8 cellular contexts compared by ENCODE assay signal in the genomic region with DNA sequence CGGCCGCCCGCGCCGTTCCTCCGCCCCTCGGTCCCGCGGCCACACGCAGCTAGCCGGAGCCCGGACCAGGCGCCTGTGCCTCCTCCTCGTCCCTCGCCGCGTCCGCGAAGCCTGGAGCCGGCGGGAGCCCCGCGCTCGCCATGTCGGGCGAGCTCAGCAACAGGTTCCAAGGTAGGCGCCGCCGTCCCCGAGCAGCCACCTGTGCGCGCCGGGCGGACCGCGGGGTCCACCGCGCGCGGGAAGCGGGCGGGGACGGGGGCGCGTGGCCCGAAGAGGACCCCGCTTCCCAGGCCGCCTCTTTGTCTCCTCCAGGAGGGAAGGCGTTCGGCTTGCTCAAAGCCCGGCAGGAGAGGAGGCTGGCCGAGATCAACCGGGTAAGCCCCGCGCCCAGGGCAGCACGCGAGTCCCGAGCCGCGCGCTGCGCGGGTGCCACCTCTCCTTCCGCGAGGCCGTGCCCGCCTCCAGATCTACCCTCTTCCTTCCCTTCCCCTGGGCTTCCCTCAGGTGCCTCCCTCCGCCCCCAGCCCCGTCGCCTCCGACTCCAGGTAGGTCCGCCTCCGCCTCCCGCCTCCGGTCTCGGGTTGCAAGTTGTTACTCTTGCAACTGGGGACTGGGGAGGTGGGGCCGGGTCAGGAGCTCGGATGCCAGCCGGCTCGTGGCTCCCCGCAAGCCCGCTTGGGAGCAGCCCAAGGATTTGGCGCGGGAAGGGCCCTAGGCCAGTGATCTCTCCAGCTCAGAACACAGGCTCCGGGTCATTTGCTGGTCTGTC. TPM values are rescaled to one million over a fixed set of nuclear protein-coding genes. Genes with fewer than 3 reads are reported as not detected.
DNase-seq lines count a peak whose midpoint lies in the region; ATAC-seq and TF ChIP-seq lines count a peak whose summit lies in the region.

TSS of gene AIF1L (plus strand) at position 42 of the 769 bp plus-strand sequence. CDS start at position 141, 99 bp downstream.

- H3K9me2 ChIP-seq in HCT116 (ENCODE audit: insufficient read depth) (no peaks in the 10 kb centered on the region), OCI-LY1 (ENCODE audit: low read depth, low read length) (no peaks in the 10 kb centered on the region)

- H3K79me2 ChIP-seq in HCT116 (ENCODE audit: insufficient read depth, low read length) (no peaks in the 10 kb centered on the region; the same call in 1 of the 2 replicates), OCI-LY1 (ENCODE audit: insufficient read depth, low read length) (no peaks in the 10 kb centered on the region), mammary epithelial cell (ENCODE audit: insufficient read depth, low read length) (no peaks in the 10 kb centered on the region)

- H3K9ac ChIP-seq in HCT116 (ENCODE audit: low read length) = peak within 1 kb of the TSS; percentile 74
- no peak within 1 kb of the TSS for H3K9ac ChIP-seq in OCI-LY1 (ENCODE audit: low read length)
- H3K9ac ChIP-seq in mammary epithelial cell (ENCODE audit: insufficient read depth, low read length) = no peak within 1 kb of the TSS

- H3K27me3 ChIP-seq in HCT116 (ENCODE audit: insufficient read depth, low read length) (no peaks in the 10 kb centered on the region), OCI-LY1 (ENCODE audit: insufficient read depth, low read length) (peaks cover 4% of the 10 kb centered on the region; the same call in 1 of the 2 replicates), mammary epithelial cell (ENCODE audit: insufficient read depth, low read length) (peaks cover 2% of the 10 kb centered on the region)

- H3K9me3 ChIP-seq in HCT116 (ENCODE audit: control insufficient read depth in 1 of 2, insufficient read depth in 1 of 2, low read depth in 1 of 2, low read length in 2 of 2) (no peaks in the 10 kb centered on the region), OCI-LY1 (ENCODE audit: low read length) (no peaks in the 10 kb centered on the region), mammary epithelial cell (replicated peaks; ENCODE audit: insufficient read depth, low read length) (no peaks in the 10 kb centered on the region)

- peak; percentile 29 for DNase-seq in HCT116 (ENCODE audit: low read depth, low spot score)
- DNase-seq in mammary epithelial cell = peak; percentile 20
- DNase-seq in left colon = peak in 1 of 2 donors; percentile 22
- DNase-seq in stimulated activated CD8-positive, alpha-beta memory T cell treated with anti-CD3 and anti-CD28 coated beads, Interleukin-4, amount 100 ng/mL, for 48 hours = peak; percentile 36
- no peak for DNase-seq in erythroblast (lab: John Stamatoyannopoulos, UW)
- DNase-seq in A172 (ENCODE audit: low spot score) = no peak

- CTCF ChIA-PET in HCT116 (lab: Charles Lee) (no interaction called here), mammary epithelial cell (lab: Charles Lee; ENCODE audit: low non-redundant PET) (no interaction called here)

- H4K20me1 ChIP-seq in HCT116 (ENCODE audit: insufficient read depth) (no peaks in the 10 kb centered on the region), OCI-LY1 (ENCODE audit: insufficient read depth, low read length) (no peaks in the 10 kb centered on the region), mammary epithelial cell (ENCODE audit: insufficient read depth, low read length) (no peaks in the 10 kb centered on the region)

- H3K4me3 ChIP-seq in HCT116 (replicated peaks in 1 of 2; ENCODE audit: low read depth in 1 of 2, low read length in 2 of 2) (peak within 1 kb of the TSS; percentile 71 to 72), OCI-LY1 (ENCODE audit: low read depth, low read length, poor library complexity, severe bottlenecking) (peak within 1 kb of the TSS; percentile 51), mammary epithelial cell (replicated peaks in 1 of 3; ENCODE audit: insufficient read depth in 1 of 3, low read depth in 2 of 3, low read length in 3 of 3) (peak within 1 kb of the TSS; percentile 12 to 56 (median 46))

- peak within 1 kb of the TSS; percentile 92 for H3K4me2 ChIP-seq in HCT116 (ENCODE audit: low read length)
- peak within 1 kb of the TSS; percentile 57 for H3K4me2 ChIP-seq in OCI-LY1 (ENCODE audit: low read length)
- peak within 1 kb of the TSS; percentile 94 for H3K4me2 ChIP-seq in mammary epithelial cell (ENCODE audit: insufficient read depth, low read depth, low read length)

- H3K27ac ChIP-seq in HCT116 (ENCODE audit: low read depth, low read length) = peak within 1 kb of the TSS; percentile 83
- H3K27ac ChIP-seq in OCI-LY1 (ENCODE audit: low read depth, low read length, poor library complexity, severe bottlenecking) = no peak within 1 kb of the TSS
- no peak within 1 kb of the TSS for H3K27ac ChIP-seq in mammary epithelial cell (ENCODE audit: insufficient read depth, low read depth, low read length)

- intact Hi-C loops in HCT116 (cut with micrococcal nuclease) (no loop called here), mammary epithelial cell (cut with micrococcal nuclease) (no loop called here), left colon (cut with DNase I, micrococcal nuclease) (no loop called here)

- WGBS in mammary epithelial cell (ENCODE audit: low coverage, missing lambda C conversion rate) = 0% methylated on average over 1 of the region's 85 CpGs

- no peaks in the 10 kb centered on the region for H3K36me3 ChIP-seq in HCT116 (ENCODE audit: control insufficient read depth in 1 of 2, insufficient read depth in 2 of 2, low read length in 2 of 2)
- H3K36me3 ChIP-seq in OCI-LY1 (ENCODE audit: insufficient read depth, low read length) = no peaks in the 10 kb centered on the region
- H3K36me3 ChIP-seq in mammary epithelial cell (ENCODE audit: insufficient read depth, low read length) = no peaks in the 10 kb centered on the region

- no TSS peak for BruUV-seq in HCT116 (replicated peaks; lab: Mats Ljungman, UMichigan)
- no TSS peak for BruUV-seq in mammary epithelial cell (replicated peaks; lab: Mats Ljungman, UMichigan)

- TF ChIP-seq CTCF in HCT116 (IDR thresholded peaks at IDR 0.05 in 2 of 3, conservative IDR thresholded peaks at IDR 0.05 in 1 of 3; ENCODE audit: borderline replicate concordance in 1 of 3, insufficient read depth in 1 of 3, low read depth in 2 of 3, low read length in 2 of 3) (no peak), OCI-LY1 (IDR thresholded peaks at IDR 0.05; ENCODE audit: low read length) (no peak), mammary epithelial cell (conservative IDR thresholded peaks at IDR 0.05 in 1 of 2, IDR thresholded peaks at IDR 0.05 in 1 of 2; ENCODE audit: extremely low read depth in 1 of 2, insufficient read depth in 1 of 2, low read depth in 1 of 2, low read length in 2 of 2) (no peak)

- H2AFZ ChIP-seq in HCT116 (ENCODE audit: low read depth, low read length, poor library complexity, severe bottlenecking) (peak within 1 kb of the TSS; percentile 91), OCI-LY1 (ENCODE audit: low read length) (no peak within 1 kb of the TSS), mammary epithelial cell (ENCODE audit: low read depth, low read length) (peak within 1 kb of the TSS; percentile 78)

- peaks cover 14 to 30% of the 10 kb centered on the region in 2 experiments for H3K4me1 ChIP-seq in HCT116 (ENCODE audit: control insufficient read depth in 1 of 2, insufficient read depth in 2 of 2, low read length in 2 of 2)
- peaks cover 3% of the 10 kb centered on the region for H3K4me1 ChIP-seq in OCI-LY1 (ENCODE audit: insufficient read depth, low read length, severe bottlenecking)
- peaks cover 9% of the 10 kb centered on the region for H3K4me1 ChIP-seq in mammary epithelial cell (ENCODE audit: insufficient read depth, low read length)

- peak; percentile 77 for ATAC-seq in HCT116
- ATAC-seq in left colon = peak; percentile 79
- no peak for ATAC-seq in GM18867 (IDR thresholded peaks at IDR 0.05; ENCODE audit: unreplicated experiment)

- POLR2A ChIA-PET in HCT116 (lab: Charles Lee) = interaction anchor here (0.7 to 1.5 kb wide), 3 partner anchors 9 to 40 kb away, joined by 3 to 7 read pairs (median 4); partner anchors contain the start of gene NUP214

- TF ChIP-seq RAD21 in HCT116 (IDR thresholded peaks at IDR 0.05; ENCODE audit: low read depth) = no peak

- H3F3A ChIP-seq in OCI-LY1 (ENCODE audit: insufficient read depth, low read length) = no peaks in the 10 kb centered on the region

- dilution Hi-C loops in mammary epithelial cell (cut with HindIII; ENCODE audit: low sequenced_read_pairs) = loop anchor here (5.0 kb wide), 2 partner anchors 44 to 81 kb away; no protein-coding TSS in a partner anchor

- RAD21 ChIA-PET in HCT116 (lab: Charles Lee; ENCODE audit: low non-redundant PET in 1 of 2, low total read pairs in 2 of 2, uncharacterized antibody in 2 of 2, unreplicated experiment in 2 of 2) = no interaction called here

- TF ChIP-seq POLR2A in HCT116 (IDR thresholded peaks at IDR 0.05; ENCODE audit: borderline replicate concordance, extremely low read depth, insufficient read depth, insufficient read length) = no peak
- no peak for TF ChIP-seq POLR2A in erythroblast (IDR thresholded peaks at IDR 0.05; ENCODE audit: low read length)

- in situ Hi-C loops in mammary epithelial cell (cut with MboI; ENCODE audit: low sequenced_read_pairs in 2 of 2) = no loop called here

TF ChIP-seq in HCT116, 20 proteins besides CTCF, POLR2A, EP300 and RAD21 (continues in another document):
- no peak for TF ChIP-seq FOSL1 (IDR thresholded peaks at IDR 0.05; ENCODE audit: low read depth)
- no peak for TF ChIP-seq ELF1 (IDR thresholded peaks at IDR 0.05; ENCODE audit: borderline replicate concordance, low read depth)
- no peak for TF ChIP-seq CEBPB (IDR thresholded peaks at IDR 0.05; ENCODE audit: low read depth)

RNA-seq across cellular contexts. Expression of gene AIF1L, which starts in this region (rescaled TPM):
- 34.0 TPM for total RNA-seq in HCT116 (2021; ENCODE audit: unreplicated experiment)
- polyA plus RNA-seq in HCT116 (2012) = 17.3 and 22.8 TPM in 2 replicates
- total RNA-seq in mammary epithelial cell = 10 to 100 TPM in 1 of 2 donors, 1 to 10 TPM in 1; 5.2 to 10.7 TPM
- polyA plus RNA-seq in mammary epithelial cell = 5.8 TPM
- 10.3 TPM for polyA minus RNA-seq in mammary epithelial cell
- 1 to 10 TPM; 2.7 to 3.7 TPM for total RNA-seq in left colon
- total RNA-seq in A172 (2014; rRNA removed; shearing (Covaris generic)) = 1.4 and 5.2 TPM in 2 replicates

Comparison
In these comparisons a context has a peak if more than half of its experiments do, and no peak if none do; other contexts are left out.
1. DNase-seq: peak in HCT116 (single experiment), mammary epithelial cell (single experiment) and stimulated activated CD8-positive, alpha-beta memory T cell treated with anti-CD3 and anti-CD28 coated beads, Interleukin-4, amount 100 ng/mL, for 48 hours (single experiment); none in erythroblast (0 of 2) and A172 (single experiment).
2. Peak in every context shown above with its lines, with median percentiles within 50 percentile points of each other: H3K4me2 ChIP-seq and H3K4me3 ChIP-seq.